ENCODE assay signal across 8 cellular contexts in the genomic region with DNA sequence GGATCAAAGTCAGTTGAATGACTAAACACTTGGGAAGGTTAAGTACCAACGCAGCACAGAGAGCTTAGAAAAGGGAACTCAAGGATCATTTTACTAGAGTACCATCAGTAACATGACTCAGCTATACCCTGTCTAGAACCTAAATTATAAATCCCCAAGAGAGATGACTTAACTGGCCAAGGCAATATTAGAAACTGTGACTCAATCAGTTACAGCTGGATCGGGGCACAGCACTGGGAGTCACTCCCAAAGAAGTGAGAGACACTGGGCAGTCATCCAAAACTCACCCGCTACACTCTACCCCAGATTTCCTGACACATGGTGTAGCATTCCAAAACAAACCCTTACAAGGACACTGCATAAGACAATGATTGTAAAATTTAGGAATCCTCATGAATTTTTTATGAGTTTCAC. TPM values are rescaled to one million over a fixed set of nuclear protein-coding genes. Genes with fewer than 3 reads are reported as not detected.
DNase-seq lines count a peak whose midpoint lies in the region; ATAC-seq and TF ChIP-seq lines count a peak whose summit lies in the region.

No MANE protein-coding gene starts in this region.

- peaks cover 40% of the 10 kb centered on the region for H3K4me1 ChIP-seq in A673 (ENCODE audit: insufficient read depth, low read length, poor library complexity, severe bottlenecking)

- H3K36me3 ChIP-seq in A673 (ENCODE audit: insufficient read depth, low read length, poor library complexity, severe bottlenecking): peaks cover 22% of the 10 kb centered on the region

- DNase-seq in A673 (ENCODE audit: low spot score) (peak; percentile 98), NCI-H2171 treated with DMSO at 0.1 percent for 48 hours (lab: John Stamatoyannopoulos, UW) (peak; percentile 87), astrocyte of the cerebellum (ENCODE audit: low read depth) (peak; percentile 81), hippocampal formation (lab: John Stamatoyannopoulos, UW) (peak; percentile 60 to 76), smooth muscle cell of the brain vasculature (ENCODE audit: low read depth, low spot score) (peak; percentile 86)
- no peak for DNase-seq in effector CD8-positive, alpha-beta T cell (lab: John Stamatoyannopoulos, UW)

- intact Hi-C loops in A673 (cut with micrococcal nuclease; ENCODE audit: unreplicated experiment): no loop called here

- no peaks in the 10 kb centered on the region for H3K27me3 ChIP-seq in A673 (replicated peaks; ENCODE audit: insufficient read depth, low read depth, low read length, poor library complexity)

- H3K4me3 ChIP-seq in A673 (ENCODE audit: low read depth, low read length, poor library complexity, severe bottlenecking) (peak overlapping the region; percentile 1), astrocyte of the cerebellum (ENCODE audit: low read depth, low read length) (no peak overlapping the region)

- peak overlapping the region; percentile 56 for H3K27ac ChIP-seq in A673 (ENCODE audit: low read depth, low read length, poor library complexity, severe bottlenecking)

- CTCF ChIA-PET in A673 (lab: Charles Lee): no interaction called here

- no TSS peak for BruUV-seq in A673 (replicated peaks; lab: Mats Ljungman, UMichigan)

- no peak for TF ChIP-seq CTCF in A673 (conservative IDR thresholded peaks at IDR 0.05; ENCODE audit: low read depth, low read length)
- TF ChIP-seq CTCF in astrocyte of the cerebellum (IDR thresholded peaks at IDR 0.05; ENCODE audit: low read depth, low read length, missing control alignments): no peak

- in situ Hi-C loops in astrocyte of the cerebellum (cut with HindIII; ENCODE audit: low sequenced_read_pairs): no loop called here

- no peaks in the 10 kb centered on the region for H3K9me3 ChIP-seq in A673 (ENCODE audit: low read depth, low read length, poor library complexity, severe bottlenecking)

- POLR2A ChIA-PET in A673 (lab: Charles Lee; ENCODE audit: low non-redundant PET): interaction anchor here (0.8 to 1.3 kb wide), 3 partner anchors 18 to 416 kb away, joined by 3 to 7 read pairs (median 3); no protein-coding TSS in a partner anchor

- peak; percentile 56 for ATAC-seq in GM18861 (IDR thresholded peaks at IDR 0.05; ENCODE audit: unreplicated experiment)
- ATAC-seq in GM18502 (IDR thresholded peaks at IDR 0.05; ENCODE audit: poor library complexity, unreplicated experiment): no peak

RNA-seq across cellular contexts. Expression of gene IWS1, which starts 17.7 kb away (rescaled TPM):
- total RNA-seq in A673 (2021): 66.0 and 67.2 TPM in 2 replicates

RNA-seq across cellular contexts. Expression of gene MYO7B, which starts 26.9 kb away (rescaled TPM):
- 0.24 TPM in 1 of 2 replicates, not detected in the other for total RNA-seq in A673 (2021)
